Comparison of ENCODE assay signal across 8 cellular contexts in the genomic region with DNA sequence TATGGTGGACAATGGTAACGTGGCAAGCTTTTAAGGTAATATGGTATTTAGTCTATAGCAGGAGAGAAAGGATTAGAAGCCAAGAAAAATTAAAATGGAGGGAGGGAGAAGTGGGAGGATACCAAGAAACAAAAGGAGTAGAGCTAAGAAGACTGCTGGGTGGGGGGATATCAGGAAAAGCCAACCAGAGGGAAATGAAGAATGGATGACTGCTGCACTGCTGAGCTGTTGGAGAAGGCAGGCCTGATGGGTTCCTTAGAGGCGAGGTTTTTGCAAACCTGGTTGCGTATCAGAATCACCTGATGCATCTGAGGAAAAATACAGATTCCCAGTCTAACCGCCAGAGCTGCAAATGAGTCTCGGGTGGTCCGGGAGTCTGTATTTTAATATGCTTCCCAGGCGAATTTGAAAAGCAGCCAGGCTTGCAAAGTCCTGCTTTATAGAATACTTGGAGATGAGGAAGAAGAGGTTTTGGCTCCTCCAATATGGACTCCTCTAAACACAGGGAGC. TPM values are rescaled to one million over a fixed set of nuclear protein-coding genes. Genes with fewer than 3 reads are reported as not detected.
DNase-seq lines count a peak whose midpoint lies in the region; ATAC-seq and TF ChIP-seq lines count a peak whose summit lies in the region.

No MANE protein-coding gene starts in this region.

- ATAC-seq in heart right ventricle (no peak), Right ventricle myocardium inferior (no peak), aorta (ENCODE audit: low FRiP score) (no peak), HG03097 (IDR thresholded peaks at IDR 0.05; ENCODE audit: low FRiP score, unreplicated experiment) (no peak)

- in situ Hi-C loops in astrocyte of the cerebellum (cut with HindIII; ENCODE audit: low sequenced_read_pairs) = no loop called here

- WGBS in heart right ventricle, 2 donors = 51 to 52% methylated on average over 7 of the region's 7 CpGs
- 11 to 30% methylated on average over 7 of the region's 7 CpGs for WGBS in aorta, 2 donors

- peak overlapping the region in 1 of 10 donors; percentile 87 for H3K27ac ChIP-seq in heart right ventricle
- H3K27ac ChIP-seq in aorta (ENCODE audit: low read depth in 1 of 2, low read length in 2 of 2) = no peak overlapping the region

- H3K36me3 ChIP-seq in heart right ventricle (peaks cover 0 to 18% (median 0%) of the 10 kb centered on the region in 9 donors), aorta (ENCODE audit: control insufficient read depth in 1 of 2, insufficient read depth in 2 of 2, low read length in 1 of 2) (no peaks in the 10 kb centered on the region)

- TF ChIP-seq CTCF in heart right ventricle (IDR thresholded peaks at IDR 0.05) (no peak), astrocyte of the cerebellum (IDR thresholded peaks at IDR 0.05; ENCODE audit: low read depth, low read length, missing control alignments) (no peak)

- H3K4me1 ChIP-seq in heart right ventricle (peaks cover 0 to 23% (median 0%) of the 10 kb centered on the region in 9 donors), aorta (ENCODE audit: control insufficient read depth in 1 of 2, insufficient read depth in 2 of 2, low read length in 2 of 2) (peaks cover 0 to 5% of the 10 kb centered on the region in 2 donors)

- H3K9me3 ChIP-seq in heart right ventricle (no peaks in the 10 kb centered on the region), aorta (ENCODE audit: control insufficient read depth, low read length) (no peaks in the 10 kb centered on the region)

- H3K4me3 ChIP-seq in heart right ventricle = peak overlapping the region in 9 of 10 donors; percentile 62 to 85 (median 75)
- H3K4me3 ChIP-seq in astrocyte of the cerebellum (ENCODE audit: low read depth, low read length) = peak overlapping the region; percentile 80
- H3K4me3 ChIP-seq in aorta (ENCODE audit: low read length in 2 of 2) = peak overlapping the region; percentile 58 to 63

- DNase-seq in heart right ventricle (no peak), Right ventricle myocardium inferior (ENCODE audit: missing footprints) (no peak), astrocyte of the cerebellum (ENCODE audit: low read depth) (no peak), medulla oblongata (ENCODE audit: extremely low spot score) (peak; percentile 17), aorta (no peak), occipital lobe (lab: John Stamatoyannopoulos, UW) (no peak)
- no peak for DNase-seq in stimulated activated naive CD4-positive, alpha-beta T cell (lab: John Stamatoyannopoulos, UW)

- intact Hi-C loops in heart right ventricle (cut with DNase I) = no loop called here
- intact Hi-C loops in Right ventricle myocardium inferior (cut with DNase I) = loop anchor here (5.0 kb wide), 1 partner anchor 230 kb away; a partner anchor contains a TSS
- intact Hi-C loops in aorta (cut with DNase I) = no loop called here

- H3K27me3 ChIP-seq in heart right ventricle (peaks cover 0 to 34% (median 0%) of the 10 kb centered on the region in 7 donors), aorta (ENCODE audit: control insufficient read depth in 1 of 2, insufficient read depth in 2 of 2, low read length in 1 of 2) (no peaks in the 10 kb centered on the region)

RNA-seq across cellular contexts. Expression of a gene that starts 1.5 kb away (rescaled TPM):
- total RNA-seq in heart right ventricle = 10 to 100 TPM; 11.5 to 22.8 (median 14.3) TPM
- 10 to 100 TPM; 28.4 to 33.1 TPM for polyA plus RNA-seq in heart right ventricle
- total RNA-seq in Right ventricle myocardium inferior = 21.9 TPM
- 10 to 100 TPM; 79.0 to 92.8 TPM for total RNA-seq in aorta
- 10 to 100 TPM; 64.9 to 90.7 TPM for polyA plus RNA-seq in aorta
- 151 TPM for total RNA-seq in occipital lobe
